Comparison of ENCODE assay signal across 8 cellular contexts in the genomic region with DNA sequence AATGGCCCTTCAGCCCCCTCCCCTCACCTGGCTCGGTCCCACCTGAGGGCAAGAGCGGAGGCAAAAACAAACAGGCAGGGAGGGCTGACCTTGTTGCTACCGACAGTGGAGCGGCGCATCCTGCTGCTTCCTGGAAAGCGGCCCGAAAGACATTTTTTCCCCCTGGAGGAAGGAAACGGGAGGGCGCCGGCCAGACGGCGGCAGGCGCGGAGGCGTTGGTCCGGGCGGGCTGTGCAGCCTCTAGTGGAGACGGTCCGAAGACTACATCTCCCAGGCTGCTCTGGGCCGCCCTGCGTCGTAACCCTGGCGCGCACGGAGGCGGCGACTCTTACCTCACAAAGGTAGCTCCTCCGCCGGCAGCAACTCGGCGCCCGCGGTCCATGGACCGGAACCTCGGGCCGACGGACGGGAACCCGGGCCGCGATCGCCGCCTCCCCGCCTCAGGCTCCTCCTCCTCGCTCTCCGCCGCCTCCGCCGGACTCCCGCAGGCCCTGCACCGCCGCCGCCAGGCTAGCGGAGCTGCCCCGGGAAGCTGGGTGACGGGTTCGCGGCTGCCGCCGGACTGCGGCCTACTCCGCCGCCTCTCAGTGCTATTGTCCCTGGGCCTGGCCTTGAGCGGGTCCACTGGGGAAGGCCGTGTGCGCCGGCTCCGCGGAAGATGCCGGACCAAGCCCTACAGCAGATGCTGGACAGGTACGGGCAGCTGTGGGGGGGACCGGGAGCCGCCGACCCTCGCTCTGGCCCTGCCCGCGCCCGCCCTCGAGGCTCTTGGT. TPM values are rescaled to one million over a fixed set of nuclear protein-coding genes. Genes with fewer than 3 reads are reported as not detected.
DNase-seq lines count a peak whose midpoint lies in the region; ATAC-seq, FAIRE-seq and TF ChIP-seq lines count a peak whose summit lies in the region.

CPEB3 (minus strand) TSS at position 242 of the 773 bp plus-strand sequence. CDS start 50,728 bp downstream, outside the sequence.
MARCHF5 (plus strand) TSS at position 331 of the 773 bp plus-strand sequence; CDS start at position 659, 328 bp downstream.

- peak; percentile 99 for ATAC-seq in HG02623 (IDR thresholded peaks at IDR 0.05; ENCODE audit: unreplicated experiment)
- ATAC-seq in activated naive CD8-positive, alpha-beta T cell treated with anti-CD3 and anti-CD28 coated beads, Interleukin-2, amount 10 ng/mL, durations not matched to agents 7 days and 5 days (ENCODE audit: low read depth) = peak; percentile 99
- ATAC-seq in Right ventricle myocardium inferior = peak; percentile 100
- peak; percentile 95 to 99 (median 96) for ATAC-seq in pancreas

- TF ChIP-seq EP300 in tibial nerve (IDR thresholded peaks at IDR 0.05) = peak; percentile 37 to 91

- intact Hi-C loops in Right ventricle myocardium inferior (cut with DNase I) (loop anchor here (1.0 to 2.0 kb wide), 4 partner anchors 51 to 203 kb away; no protein-coding TSS in a partner anchor), pancreas (cut with DNase I) (loop anchor here in 1 of 3 donors (10.0 kb wide), 1 partner anchor 206 kb away; no protein-coding TSS in a partner anchor)

- POLR2A ChIA-PET in activated naive CD8-positive, alpha-beta T cell treated with anti-CD3 and anti-CD28 coated beads, Interleukin-2, amount 10 ng/mL, durations not matched to agents 7 days and 5 days (lab: Charles Lee) = interaction anchor here (0.6 to 2.9 kb wide), 11 partner anchors 9 to 557 kb away, joined by 3 to 12 read pairs (median 4); partner anchors contain the start of genes BTAF1 and EXOC6

- peak within 1 kb of the TSS; percentile 98 for H3K4me3 Mint-ChIP-seq in activated naive CD8-positive, alpha-beta T cell treated with anti-CD3 and anti-CD28 coated beads, Interleukin-2, amount 10 ng/mL, durations not matched to agents 7 days and 5 days

- no peak for FAIRE-seq in pancreas (lab: Jason Lieb, UNC)

- peak within 1 kb of the TSS; percentile 84 for H3K27ac Mint-ChIP-seq in activated naive CD8-positive, alpha-beta T cell treated with anti-CD3 and anti-CD28 coated beads, Interleukin-2, amount 10 ng/mL, durations not matched to agents 7 days and 5 days

- TF ChIP-seq POLR2A in tibial nerve (IDR thresholded peaks at IDR 0.05) = peak; percentile 53 to 81

- peaks cover 21% of the 10 kb centered on the region for H3K4me1 Mint-ChIP-seq in activated naive CD8-positive, alpha-beta T cell treated with anti-CD3 and anti-CD28 coated beads, Interleukin-2, amount 10 ng/mL, durations not matched to agents 7 days and 5 days

- peak; percentile 47 for TF ChIP-seq CTCF in GM12864 (IDR thresholded peaks at IDR 0.05; ENCODE audit: low read depth, low read length, missing control alignments)
- TF ChIP-seq CTCF in pancreas (IDR thresholded peaks at IDR 0.05) = peak; percentile 59 to 70 (median 66)
- TF ChIP-seq CTCF in tibial nerve (IDR thresholded peaks at IDR 0.05) = peak; percentile 42 to 97 (median 71)

- no peaks in the 10 kb centered on the region for H3K9me3 Mint-ChIP-seq in activated naive CD8-positive, alpha-beta T cell treated with anti-CD3 and anti-CD28 coated beads, Interleukin-2, amount 10 ng/mL, durations not matched to agents 7 days and 5 days

- H3K4me1 ChIP-seq in pancreas = peaks cover 0 to 8% (median 5%) of the 10 kb centered on the region in 3 donors
- peaks cover 0 to 18% (median 11%) of the 10 kb centered on the region in 4 donors for H3K4me1 ChIP-seq in tibial nerve

- 0 to 1% methylated on average over 57 to 79 of the region's 79 CpGs for WGBS in pancreas, 2 donors
- WGBS in tibial nerve, 2 donors = 1% methylated on average over 15 to 39 of the region's 79 CpGs

- H3K4me3 ChIP-seq in GM12864 (ENCODE audit: low read depth, low read length) = peak within 1 kb of the TSS; percentile 100
- peak within 1 kb of the TSS; percentile 57 to 97 (median 95) for H3K4me3 ChIP-seq in pancreas
- peak within 1 kb of the TSS; percentile 92 to 98 (median 94) for H3K4me3 ChIP-seq in tibial nerve

- H3K9me3 ChIP-seq in pancreas = no peaks in the 10 kb centered on the region
- H3K9me3 ChIP-seq in tibial nerve = no peaks in the 10 kb centered on the region

- peak within 1 kb of the TSS; percentile 71 to 99 (median 92) for H3K27ac ChIP-seq in pancreas
- peak within 1 kb of the TSS; percentile 85 to 95 (median 92) for H3K27ac ChIP-seq in tibial nerve

- no peaks in the 10 kb centered on the region for H3K27me3 Mint-ChIP-seq in activated naive CD8-positive, alpha-beta T cell treated with anti-CD3 and anti-CD28 coated beads, Interleukin-2, amount 10 ng/mL, durations not matched to agents 7 days and 5 days

- DNase-seq in GM12864 (ENCODE audit: low read depth) (peak; percentile 87), NCI-H1092 treated with DMSO at 0.1 percent for 48 hours (lab: John Stamatoyannopoulos, UW) (peak; percentile 90), SKM-1 (lab: John Stamatoyannopoulos, UW; ENCODE audit: unreplicated experiment) (peak; percentile 85), Right ventricle myocardium inferior (ENCODE audit: missing footprints) (peak; percentile 99), pancreas (peak; percentile 97 to 99 (median 97)), tibial nerve (ENCODE audit: low spot score in 2 of 2) (peak; percentile 86 to 87)
- DNase-seq in activated naive CD8-positive, alpha-beta T cell treated with anti-CD3 and anti-CD28 coated beads, Interleukin-2, amount 10 ng/mL, durations not matched to agents 7 days and 5 days = peak; percentile 91

- peaks cover 6% of the 10 kb centered on the region for H3K36me3 Mint-ChIP-seq in activated naive CD8-positive, alpha-beta T cell treated with anti-CD3 and anti-CD28 coated beads, Interleukin-2, amount 10 ng/mL, durations not matched to agents 7 days and 5 days

- no peaks in the 10 kb centered on the region for H3K36me3 ChIP-seq in pancreas
- H3K36me3 ChIP-seq in tibial nerve = peaks cover 0 to 10% (median 0%) of the 10 kb centered on the region in 3 donors

- H3K27me3 ChIP-seq in pancreas (no peaks in the 10 kb centered on the region), tibial nerve (no peaks in the 10 kb centered on the region)

RNA-seq across cellular contexts. Expression of gene CPEB3, which starts in this region (rescaled TPM):
- 1 to 10 TPM; 3.4 to 3.5 TPM for total RNA-seq in activated naive CD8-positive, alpha-beta T cell treated with anti-CD3 and anti-CD28 coated beads, Interleukin-2, amount 10 ng/mL, durations not matched to agents 7 days and 5 days
- total RNA-seq in Right ventricle myocardium inferior = 14.1 TPM
- 1 to 10 TPM; 4.3 to 7.0 (median 4.6) TPM for total RNA-seq in pancreas
- polyA plus RNA-seq in pancreas = 1 to 10 TPM; 2.1 to 2.5 TPM
- total RNA-seq in tibial nerve = 10 to 100 TPM in 1 of 4 donors, 1 to 10 TPM in 3; 6.7 to 11.4 (median 8.8) TPM

RNA-seq across cellular contexts. Expression of gene MARCHF5, which starts in this region (rescaled TPM):
- total RNA-seq in activated naive CD8-positive, alpha-beta T cell treated with anti-CD3 and anti-CD28 coated beads, Interleukin-2, amount 10 ng/mL, durations not matched to agents 7 days and 5 days = 10 to 100 TPM; 25.6 to 27.2 TPM
- total RNA-seq in Right ventricle myocardium inferior = 36.5 TPM
- total RNA-seq in pancreas = 10 to 100 TPM; 12.8 to 26.5 (median 14.1) TPM
- 10 to 100 TPM in 1 of 2 donors, 1 to 10 TPM in 1; 4.2 to 11.4 TPM for polyA plus RNA-seq in pancreas
- total RNA-seq in tibial nerve = 10 to 100 TPM; 11.3 to 15.1 (median 12.1) TPM

Comparison
In these comparisons a context has a peak if more than half of its experiments do, and no peak if none do; other contexts are left out.
1. Peak in every context shown above with its lines: DNase-seq, ATAC-seq, H3K4me3 ChIP-seq and H3K27ac ChIP-seq.